In genomic region chr6:24543683-24544082, GRCh38 we compare ENCODE assay signal across 16 cellular contexts. TPM values are rescaled to one million over a fixed set of nuclear protein-coding genes. Genes with fewer than 3 reads are reported as not detected.
DNase-seq lines count a peak whose midpoint lies in the region; ATAC-seq and TF ChIP-seq lines count a peak whose summit lies in the region.
"Had no signal": no experiment of that assay in that cellular context is flagged by ENCODE, and none has a peak within 500 bp of the region (broad histone marks: within the 10 kb centered on the region; RNA-seq: fewer than 3 reads in every experiment).

No MANE protein-coding gene starts in this region.

- TF ChIP-seq POLR2A in spleen (IDR thresholded peaks at IDR 0.05) (no peak), GM18505 (IDR thresholded peaks at IDR 0.05; ENCODE audit: borderline replicate concordance, extremely low read depth, insufficient read depth, insufficient read length) (no peak)

- peaks cover 0 to 6% (median 0%) of the 10 kb centered on the region in 6 donors for H3K4me1 ChIP-seq in spleen
- H3K4me1 ChIP-seq: Peyer's patch, SJCRH30 had no signal

- H3K4me3 ChIP-seq in spleen = no peak overlapping the region
- H3K4me3 ChIP-seq: Peyer's patch, SJCRH30 had no signal

- 74 to 92% (median 85%) methylated on average over 4 of the region's 4 CpGs for WGBS in spleen, 5 donors

- H3K9me3 ChIP-seq in spleen = no peaks in the 10 kb centered on the region
- H3K9me3 ChIP-seq: Peyer's patch, SJCRH30 had no signal

- no peak for TF ChIP-seq CTCF in spleen (IDR thresholded peaks at IDR 0.05 in 8 of 11, conservative IDR thresholded peaks at IDR 0.05 in 3 of 11)

- H3K27me3 ChIP-seq in spleen (replicated peaks in 1 of 7) = peaks cover 0 to 15% (median 0%) of the 10 kb centered on the region in 7 donors
- H3K27me3 ChIP-seq: Peyer's patch, SJCRH30 had no signal

- no peaks in the 10 kb centered on the region for H3K36me3 ChIP-seq in spleen
- H3K36me3 ChIP-seq: Peyer's patch, SJCRH30 had no signal

- no peak for ATAC-seq in GM21529 (IDR thresholded peaks at IDR 0.05; ENCODE audit: unreplicated experiment)
- no peak for ATAC-seq in GM18505 (IDR thresholded peaks at IDR 0.05; ENCODE audit: unreplicated experiment)

- H3K27ac ChIP-seq in spleen = no peak overlapping the region
- H3K27ac ChIP-seq: Peyer's patch, SJCRH30 had no signal

- DNase-seq in NCI-H524 (lab: John Stamatoyannopoulos, UW) (peak; percentile 22 to 62), NCI-H524 treated with DMSO at 0.1 percent for 48 hours (lab: John Stamatoyannopoulos, UW) (no peak), SK-N-DZ (ENCODE audit: low spot score) (peak; percentile 77), inferior parietal cortex (ENCODE audit: extremely low spot score) (peak; percentile 57), spleen (no peak), OCI-M2 (lab: John Stamatoyannopoulos, UW; ENCODE audit: unreplicated experiment) (no peak)
- DNase-seq: DMS79, Kasumi-1, NCI-H1694, NCI-H2171, NCI-H446 treated with DMSO at 0.1 percent for 48 hours, NCI-H748 treated with DMSO at 0.1 percent for 48 hours, Peyer's patch, SJCRH30 had no signal

- intact Hi-C loops in spleen (cut with DNase I; ENCODE audit: low total_unique reads) = no loop called here

RNA-seq across cellular contexts. Expression of gene ALDH5A1, which starts 48.9 kb away (rescaled TPM):
- polyA plus RNA-seq in SK-N-DZ (2014; cell fraction: cytosol; rRNA removed) = 6.5 and 6.6 TPM in 2 replicates
- polyA plus RNA-seq in SK-N-DZ (2014; cell fraction: nucleus; rRNA removed) = 3.9 and 5.0 TPM in 2 replicates
- 10 to 100 TPM in 5 of 7 donors, 1 to 10 TPM in 2; 7.7 to 16.6 (median 11.5) TPM for total RNA-seq in spleen
- polyA plus RNA-seq in spleen = 1 to 10 TPM; 5.7 to 7.6 (median 6.7) TPM

RNA-seq across cellular contexts. Expression of gene GPLD1, which starts 54.3 kb away (rescaled TPM):
- polyA plus RNA-seq in SK-N-DZ (2014; cell fraction: cytosol; rRNA removed) = 2.7 and 3.0 TPM in 2 replicates
- 1.7 and 6.6 TPM in 2 replicates for polyA plus RNA-seq in SK-N-DZ (2014; cell fraction: nucleus; rRNA removed)
- total RNA-seq in spleen = 1 to 10 TPM; 1.7 to 4.3 (median 2.5) TPM
- polyA plus RNA-seq in spleen = under 1 TPM; 0.15 to 0.41 (median 0.32) TPM

Comparison
In these comparisons a context has a peak if more than half of its experiments do, and no peak if none do; other contexts are left out.
1. DNase-seq: peak in NCI-H524 (2 of 2), SK-N-DZ (single experiment) and inferior parietal cortex (single experiment); none in NCI-H524 treated with DMSO at 0.1 percent for 48 hours (single experiment), spleen (single experiment) and OCI-M2 (single experiment).